In genomic region chr6:105943514-105943913, GRCh38 we compare ENCODE assay signal across 28 cellular contexts.
"Had no signal": no experiment of that assay in that cellular context is flagged by ENCODE, and none has a peak within 500 bp of the region (broad histone marks: within the 10 kb centered on the region; RNA-seq: fewer than 3 reads in every experiment).

No MANE protein-coding gene starts in this region.

- FAIRE-seq: urothelium cell line had no signal

- H3K27me3 ChIP-seq: stomach, suprapubic skin, testis, thyroid gland, tibial artery, tibial nerve, transverse colon, upper lobe of left lung, upper lobe of right lung, uterus, vagina had no signal

- H3K4me1 ChIP-seq: stomach, suprapubic skin, testis, thyroid gland, tibial artery, tibial nerve, transverse colon, upper lobe of left lung, upper lobe of right lung, uterus, vagina had no signal

- H3K9me3 Mint-ChIP-seq: stimulated activated effector memory CD8-positive, alpha-beta T cell treated with anti-CD3 and anti-CD28 coated beads, Interleukin-12 subunit alpha, Interleukin-12 subunit beta, amount 100 ng/mL, for 72 hours; stimulated activated memory B cell treated with anti-CD40 and anti-IgM and Interleukin-4, amounts not matched to agents 10 μg/mL and 1 μg/mL and 100 μg/mL, for 72 hours; stimulated activated naive B cell treated with anti-CD40 and anti-IgM and Interleukin-4, amounts not matched to agents 10 μg/mL and 1 μg/mL and 100 μg/mL, for 72 hours; stimulated activated naive CD8-positive, alpha-beta T cell treated with anti-CD3 and anti-CD28 coated beads, Interleukin-15, amount 100 ng/mL, for 72 hours; stimulated activated naive CD8-positive, alpha-beta T cell treated with anti-CD3 and anti-CD28 coated beads, Interleukin-15, Interleukin-2, amounts not matched to agents 100 ng/mL and 50 ng/mL, for 24 hours; type B pancreatic cell had no signal

- H3K4me1 Mint-ChIP-seq: stimulated activated memory B cell treated with anti-CD40 and anti-IgM and Interleukin-4, amounts not matched to agents 10 μg/mL and 1 μg/mL and 100 μg/mL, for 72 hours; stimulated activated naive B cell treated with anti-CD40 and anti-IgM and Interleukin-4, amounts not matched to agents 10 μg/mL and 1 μg/mL and 100 μg/mL, for 72 hours had no signal

- DNase-seq: stimulated activated CD4-positive, alpha-beta T cell treated with anti-CD3 and anti-CD28 coated beads, Interleukin-2, amount 100 ng/mL, for 48 hours; stimulated activated CD4-positive, alpha-beta T cell treated with anti-CD3 and anti-CD28 coated beads, Interleukin-4, amount 100 ng/mL, for 1 hour; stimulated activated CD4-positive, alpha-beta T cell treated with anti-CD3 and anti-CD28 coated beads, Interleukin-4, amount 100 ng/mL, for 24 hours; stimulated activated CD4-positive, alpha-beta T cell treated with anti-CD3 and anti-CD28 coated beads, Interleukin-4, amount 100 ng/mL, for 4 hours; stimulated activated CD8-positive, alpha-beta memory T cell treated with anti-CD3 and anti-CD28 coated beads, Interleukin-4, amount 100 ng/mL, for 48 hours; stimulated activated naive B cell treated with anti-CD40 and anti-IgM and Interleukin-4, amounts not matched to agents 10 μg/mL and 1 μg/mL and 100 μg/mL, for 72 hours; stimulated activated naive CD4-positive, alpha-beta T cell treated with Interleukin-2 at 50 U/mL for 16 hours; stimulated activated naive CD8-positive, alpha-beta T cell treated with anti-CD3 and anti-CD28 coated beads, Interleukin-15, amount 100 ng/mL, for 72 hours; stimulated activated naive CD8-positive, alpha-beta T cell treated with anti-CD3 and anti-CD28 coated beads, Interleukin-15, Interleukin-2, amounts not matched to agents 100 U/mL and 50 U/mL, for 24 hours; stomach; substantia nigra; testis; thyroid gland; tibial artery; transverse colon; trophoblast cell; upper lobe of left lung; upper lobe of right lung; uterus had no signal

- H3K27me3 Mint-ChIP-seq: type B pancreatic cell had no signal

- H3K9me3 ChIP-seq: stomach, suprapubic skin, testis, thoracic aorta, thyroid gland, tibial artery, tibial nerve, transverse colon, upper lobe of left lung, upper lobe of right lung, uterus, vagina had no signal

- H3K4me3 ChIP-seq: stomach, suprapubic skin, testis, thoracic aorta, thyroid gland, tibial artery, tibial nerve, transverse colon, upper lobe of left lung, upper lobe of right lung, uterus, vagina had no signal

- H3K27ac Mint-ChIP-seq: stimulated activated effector memory CD8-positive, alpha-beta T cell treated with anti-CD3 and anti-CD28 coated beads, Interleukin-12 subunit alpha, Interleukin-12 subunit beta, amount 100 ng/mL, for 72 hours; stimulated activated memory B cell treated with anti-CD40 and anti-IgM and Interleukin-4, amounts not matched to agents 10 μg/mL and 1 μg/mL and 100 μg/mL, for 72 hours; stimulated activated naive B cell treated with anti-CD40 and anti-IgM and Interleukin-4, amounts not matched to agents 10 μg/mL and 1 μg/mL and 100 μg/mL, for 72 hours; stimulated activated naive CD8-positive, alpha-beta T cell treated with anti-CD3 and anti-CD28 coated beads, Interleukin-15, amount 100 ng/mL, for 72 hours; stimulated activated naive CD8-positive, alpha-beta T cell treated with anti-CD3 and anti-CD28 coated beads, Interleukin-15, Interleukin-2, amounts not matched to agents 100 ng/mL and 50 ng/mL, for 24 hours; type B pancreatic cell had no signal

- H3K4me3 Mint-ChIP-seq: stimulated activated effector memory CD8-positive, alpha-beta T cell treated with anti-CD3 and anti-CD28 coated beads, Interleukin-12 subunit alpha, Interleukin-12 subunit beta, amount 100 ng/mL, for 72 hours; stimulated activated memory B cell treated with anti-CD40 and anti-IgM and Interleukin-4, amounts not matched to agents 10 μg/mL and 1 μg/mL and 100 μg/mL, for 72 hours; stimulated activated naive B cell treated with anti-CD40 and anti-IgM and Interleukin-4, amounts not matched to agents 10 μg/mL and 1 μg/mL and 100 μg/mL, for 72 hours; stimulated activated naive CD8-positive, alpha-beta T cell treated with anti-CD3 and anti-CD28 coated beads, Interleukin-15, amount 100 ng/mL, for 72 hours; stimulated activated naive CD8-positive, alpha-beta T cell treated with anti-CD3 and anti-CD28 coated beads, Interleukin-15, Interleukin-2, amounts not matched to agents 100 ng/mL and 50 ng/mL, for 24 hours; type B pancreatic cell had no signal

- ATAC-seq: stimulated activated effector memory CD8-positive, alpha-beta T cell treated with anti-CD3 and anti-CD28 coated beads, Interleukin-12 subunit alpha, Interleukin-12 subunit beta, amount 100 ng/mL, for 72 hours; stimulated activated memory B cell treated with anti-CD40 and anti-IgM and Interleukin-4, amounts not matched to agents 10 μg/mL and 1 μg/mL and 100 μg/mL, for 72 hours; stimulated activated naive B cell treated with anti-CD40 and anti-IgM and Interleukin-4, amounts not matched to agents 10 μg/mL and 1 μg/mL and 100 μg/mL, for 72 hours; stimulated activated naive CD8-positive, alpha-beta T cell treated with anti-CD3 and anti-CD28 coated beads, Interleukin-15, amount 100 ng/mL, for 72 hours; stimulated activated naive CD8-positive, alpha-beta T cell treated with anti-CD3 and anti-CD28 coated beads, Interleukin-15, Interleukin-2, amounts not matched to agents 100 U/mL and 50 U/mL, for 24 hours; upper lobe of right lung had no signal

- H3K27ac ChIP-seq: stomach, suprapubic skin, testis, thoracic aorta, thyroid gland, tibial artery, tibial nerve, transverse colon, upper lobe of left lung, upper lobe of right lung, uterus, vagina had no signal

- H3K36me3 ChIP-seq: stomach, suprapubic skin, thoracic aorta, thyroid gland, tibial artery, tibial nerve, transverse colon, upper lobe of left lung, upper lobe of right lung, uterus, vagina had no signal

- H3K36me3 Mint-ChIP-seq: stimulated activated effector memory CD8-positive, alpha-beta T cell treated with anti-CD3 and anti-CD28 coated beads, Interleukin-12 subunit alpha, Interleukin-12 subunit beta, amount 100 ng/mL, for 72 hours; stimulated activated memory B cell treated with anti-CD40 and anti-IgM and Interleukin-4, amounts not matched to agents 10 μg/mL and 1 μg/mL and 100 μg/mL, for 72 hours; stimulated activated naive B cell treated with anti-CD40 and anti-IgM and Interleukin-4, amounts not matched to agents 10 μg/mL and 1 μg/mL and 100 μg/mL, for 72 hours; type B pancreatic cell had no signal
